Comparison of ENCODE assay signal across 14 cellular contexts in genomic region chr15:31296304-31297220, GRCh38. TPM values are rescaled to one million over a fixed set of nuclear protein-coding genes. Genes with fewer than 3 reads are reported as not detected.
DNase-seq lines count a peak whose midpoint lies in the region; ATAC-seq and TF ChIP-seq lines count a peak whose summit lies in the region.
"Had no signal": no experiment of that assay in that cellular context is flagged by ENCODE, and none has a peak within 500 bp of the region (broad histone marks: within the 10 kb centered on the region; RNA-seq: fewer than 3 reads in every experiment).

No MANE protein-coding gene starts in this region.

- H3K4me1 Mint-ChIP-seq in GM23338: peaks cover 20% of the 10 kb centered on the region
- H3K4me1 Mint-ChIP-seq: activated naive CD4-positive, alpha-beta T cell treated with anti-CD3 and anti-CD28 coated beads, Interleukin-2, amount 50 U/mL, for 24 hours had no signal

- H3F3A ChIP-seq in GM23338 (replicated peaks; ENCODE audit: low read depth): no peaks in the 10 kb centered on the region

- H3K27me3 Mint-ChIP-seq in GM23338 (ENCODE audit: insufficient read depth, low read depth, poor library complexity): peaks cover 4% of the 10 kb centered on the region
- H3K27me3 Mint-ChIP-seq: activated naive CD4-positive, alpha-beta T cell treated with anti-CD3 and anti-CD28 coated beads, Interleukin-2, amount 50 U/mL, for 24 hours had no signal

- no peak overlapping the region for H3K4me3 ChIP-seq in GM23338
- H3K4me3 ChIP-seq in dorsolateral prefrontal cortex: peak overlapping the region in 17 of 59 donors; percentile 3 to 62 (median 27)
- H3K4me3 ChIP-seq: uterus had no signal

- no peak overlapping the region for H3K4me3 Mint-ChIP-seq in GM23338
- H3K4me3 Mint-ChIP-seq: activated naive CD4-positive, alpha-beta T cell treated with anti-CD3 and anti-CD28 coated beads, Interleukin-2, amount 50 U/mL, for 24 hours; memory B cell had no signal

- H3K36me3 Mint-ChIP-seq in GM23338 (ENCODE audit: low read depth): no peaks in the 10 kb centered on the region
- H3K36me3 Mint-ChIP-seq: activated naive CD4-positive, alpha-beta T cell treated with anti-CD3 and anti-CD28 coated beads, Interleukin-2, amount 50 U/mL, for 24 hours; memory B cell had no signal

- no peaks in the 10 kb centered on the region for H3K9me2 ChIP-seq in GM23338 (ENCODE audit: insufficient read depth)

- no peak for DNase-seq in GM23338 (ENCODE audit: low spot score)
- peak; percentile 49 for DNase-seq in NCI-H345 (lab: John Stamatoyannopoulos, UW)
- DNase-seq in dorsolateral prefrontal cortex: peak in 2 of 10 donors; percentile 32 to 33
- peak; percentile 43 for DNase-seq in pons (ENCODE audit: low spot score)
- DNase-seq in MV-4-11 (lab: John Stamatoyannopoulos, UW): no peak
- no peak for DNase-seq in stimulated activated CD4-positive, alpha-beta T cell treated with anti-CD3 and anti-CD28 coated beads, Interleukin-4, amount 100 ng/mL, for 4 hours
- DNase-seq: GF-D8, NCI-H2029 treated with DMSO at 0.1 percent for 48 hours, T-helper 9 cell had no signal

- H4K20me1 ChIP-seq in GM23338 (replicated peaks; ENCODE audit: insufficient read depth): no peaks in the 10 kb centered on the region

- no peaks in the 10 kb centered on the region for H3K27me3 ChIP-seq in GM23338 (ENCODE audit: insufficient read depth)
- H3K27me3 ChIP-seq in dorsolateral prefrontal cortex: no peaks in the 10 kb centered on the region
- H3K27me3 ChIP-seq: uterus had no signal

- no peak overlapping the region for H3K4me2 ChIP-seq in GM23338

- ATAC-seq in GM23338: peak; percentile 79
- ATAC-seq in GM18498 (IDR thresholded peaks at IDR 0.05; ENCODE audit: unreplicated experiment): no peak
- ATAC-seq in GM21390 (IDR thresholded peaks at IDR 0.05; ENCODE audit: unreplicated experiment): no peak

- no peak overlapping the region for H3K27ac ChIP-seq in GM23338 (ENCODE audit: low read depth)
- H3K27ac ChIP-seq in dorsolateral prefrontal cortex: peak overlapping the region in 56 of 59 donors; percentile 6 to 99 (median 93)
- H3K27ac ChIP-seq: uterus had no signal

- H3K9me3 Mint-ChIP-seq in GM23338: no peaks in the 10 kb centered on the region
- H3K9me3 Mint-ChIP-seq: activated naive CD4-positive, alpha-beta T cell treated with anti-CD3 and anti-CD28 coated beads, Interleukin-2, amount 50 U/mL, for 24 hours; memory B cell had no signal

- peaks cover 7% of the 10 kb centered on the region for H3K4me1 ChIP-seq in GM23338 (ENCODE audit: insufficient read depth)
- H3K4me1 ChIP-seq: uterus had no signal

- H3K79me2 ChIP-seq in GM23338 (replicated peaks; ENCODE audit: insufficient read depth): no peaks in the 10 kb centered on the region

- H3K36me3 ChIP-seq in GM23338 (ENCODE audit: insufficient read depth): no peaks in the 10 kb centered on the region
- H3K36me3 ChIP-seq: uterus had no signal

- intact Hi-C loops in dorsolateral prefrontal cortex (cut with DNase I): no loop called here

- no peak overlapping the region; the same call in 1 of the 2 replicates for H3K27ac Mint-ChIP-seq in GM23338
- H3K27ac Mint-ChIP-seq: activated naive CD4-positive, alpha-beta T cell treated with anti-CD3 and anti-CD28 coated beads, Interleukin-2, amount 50 U/mL, for 24 hours; memory B cell had no signal

- H2AFZ ChIP-seq in GM23338: peak overlapping the region; percentile 47; the same call in 1 of the 2 replicates

- no peak for TF ChIP-seq CTCF in GM23338 (conservative IDR thresholded peaks at IDR 0.05; ENCODE audit: low read depth in 2 of 2)
- TF ChIP-seq CTCF in dorsolateral prefrontal cortex (IDR thresholded peaks at IDR 0.05 in 54 of 56, conservative IDR thresholded peaks at IDR 0.05 in 2 of 56; ENCODE audit: low read depth in 1 of 56, partially characterized antibody in 56 of 56): peak in 1 of 56 donors; percentile 19

TF ChIP-seq in GM23338, 12 proteins besides CTCF, POLR2A, EP300 and RAD21:
- TF ChIP-seq ETS1 (IDR thresholded peaks at IDR 0.05) (no peak), STAT1 (IDR thresholded peaks at IDR 0.05; ENCODE audit: unreplicated experiment) (no peak), JUNB (IDR thresholded peaks at IDR 0.05; ENCODE audit: unreplicated experiment) (no peak), REST (IDR thresholded peaks at IDR 0.05; ENCODE audit: unreplicated experiment) (no peak), NANOG (IDR thresholded peaks at IDR 0.05; ENCODE audit: borderline replicate concordance) (no peak), EZH2 (IDR thresholded peaks at IDR 0.05; ENCODE audit: low read depth, unreplicated experiment) (no peak), ZNF331 (CRISPR knock-in tag; IDR thresholded peaks at IDR 0.05; ENCODE audit: low read depth) (no peak), POLR2AphosphoS5 (IDR thresholded peaks at IDR 0.05; ENCODE audit: low read depth) (no peak), CREB1 (CRISPR knock-in tag; IDR thresholded peaks at IDR 0.05; ENCODE audit: low read depth) (no peak), EZH2phosphoT487 (IDR thresholded peaks at IDR 0.05; ENCODE audit: unreplicated experiment) (no peak)

RNA-seq across cellular contexts. Expression of gene KLF13, which starts 30.1 kb away (rescaled TPM):
- total RNA-seq in GM23338 (2014; rRNA removed; shearing (Covaris generic)): 21.5 and 23.5 TPM in 2 replicates
- 28.6 and 35.7 TPM in 2 replicates for polyA plus RNA-seq in GM23338 (2016; fragmentation: Nextera tagmentation; extraction: Ambion mirVana)
- total RNA-seq in dorsolateral prefrontal cortex: 100 to 1,000 TPM in 101 of 120 experiments, 10 to 100 TPM in 19; 73.4 to 179 (median 116) TPM

Comparison
In these comparisons a context has a peak if more than half of its experiments do, and no peak if none do; other contexts are left out.
1. DNase-seq: peak in NCI-H345 (single experiment) and pons (single experiment); none in GM23338 (single experiment), MV-4-11 (single experiment) and stimulated activated CD4-positive, alpha-beta T cell treated with anti-CD3 and anti-CD28 coated beads, Interleukin-4, amount 100 ng/mL, for 4 hours (0 of 2).